In genomic region chr2:15412309-15412708, GRCh38 we compare ENCODE assay signal across 24 cellular contexts.
"Had no signal": no experiment of that assay in that cellular context is flagged by ENCODE, and none has a peak within 500 bp of the region (broad histone marks: within the 10 kb centered on the region; RNA-seq: fewer than 3 reads in every experiment).

No MANE protein-coding gene starts in this region.

- H3K27me3 ChIP-seq: MG63, SJSA1 had no signal

- H3K36me3 ChIP-seq: MG63 had no signal

- DNase-seq: IMR-90, Karpas-422, KG1, MG63, NCI-H1092, NCI-H1105 treated with DMSO at 0.1 percent for 48 hours, NCI-H1417 treated with DMSO at 0.1 percent for 48 hours, NCI-H146, NCI-H1694 treated with DMSO at 0.1 percent for 48 hours, NCI-H1930, NCI-H2081, NCI-H2107, NCI-H2227 treated with DMSO at 0.1 percent for 48 hours, NCI-H446, NCI-H510A, NCI-H524 treated with DMSO at 0.1 percent for 48 hours, NCI-H69, NCI-H774, SIG-M5, SK-N-SH had no signal

- H3K9me3 ChIP-seq: MG63, SJSA1, SK-N-SH had no signal

- H3K4me1 ChIP-seq: SJSA1 had no signal

- ATAC-seq: HepG2, Panc1 had no signal

- H3K27ac ChIP-seq: RWPE1, SJSA1 had no signal

- H3K4me3 ChIP-seq: MG63, SJSA1 had no signal

- FAIRE-seq: HepG2 had no signal
